In the genomic region with DNA sequence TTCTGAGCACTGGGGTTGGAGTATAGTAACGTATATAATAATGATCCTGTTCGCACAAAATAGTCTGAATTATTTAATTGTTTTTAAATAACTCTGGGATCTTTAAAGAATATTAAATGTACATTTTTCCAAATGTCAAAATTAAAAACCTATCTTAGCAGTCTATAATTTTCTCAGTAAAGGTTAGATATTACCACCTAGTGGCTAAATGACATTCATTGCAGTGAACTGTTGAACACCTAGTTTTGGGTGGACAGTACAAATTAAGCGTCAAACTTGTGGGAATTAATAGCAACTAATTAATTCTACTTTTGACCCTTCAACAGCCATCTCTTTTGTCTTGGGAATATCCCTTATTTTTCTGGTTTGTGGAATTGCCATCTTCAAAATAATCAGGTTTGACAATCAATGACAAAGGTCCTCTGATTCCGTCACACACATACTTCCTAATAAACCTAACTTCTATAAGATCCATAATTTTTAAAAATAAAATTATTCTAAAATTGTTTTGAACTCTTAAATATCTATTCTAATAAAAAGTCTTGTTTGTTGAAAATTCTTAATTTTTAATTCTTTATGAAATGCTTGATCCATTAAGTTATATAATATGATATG, we compare ENCODE assay signal across 10 cellular contexts.
DNase-seq lines count a peak whose midpoint lies in the region; ATAC-seq and TF ChIP-seq lines count a peak whose summit lies in the region.
"Had no signal": no experiment of that assay in that cellular context is flagged by ENCODE, and none has a peak within 500 bp of the region (broad histone marks: within the 10 kb centered on the region; RNA-seq: fewer than 3 reads in every experiment).

No MANE protein-coding gene starts in this region.

- CTCF ChIA-PET in OCI-LY7 (lab: Charles Lee; ENCODE audit: unreplicated experiment) = no interaction called here

- H3K9me2 ChIP-seq in OCI-LY7 (ENCODE audit: insufficient read depth, low read length) = no peaks in the 10 kb centered on the region

- H3K4me3 ChIP-seq in OCI-LY7 (ENCODE audit: low read depth, low read length, poor library complexity, severe bottlenecking) (no peak overlapping the region), fibroblast of mammary gland (ENCODE audit: control insufficient read depth, low read depth, low read length) (no peak overlapping the region), tibial artery (no peak overlapping the region)
- H3K4me3 ChIP-seq: BLaER1 treated with 17β-estradiol and CSF1 and Interleukin-3, amounts not matched to agents 10 nM and 100 nM had no signal

- peak; percentile 49 for TF ChIP-seq CTCF in OCI-LY7 (conservative IDR thresholded peaks at IDR 0.05; ENCODE audit: low read length)
- TF ChIP-seq CTCF in fibroblast of mammary gland (conservative IDR thresholded peaks at IDR 0.05; ENCODE audit: control insufficient read depth, insufficient read depth, low read depth, low read length) = peak; percentile 52
- peak; percentile 26 to 29 for TF ChIP-seq CTCF in tibial artery (IDR thresholded peaks at IDR 0.05)

- no peak overlapping the region for H3K4me2 ChIP-seq in OCI-LY7 (ENCODE audit: low read length)
- H3K4me2 ChIP-seq: BLaER1 treated with 17β-estradiol and CSF1 and Interleukin-3, amounts not matched to agents 10 nM and 100 nM had no signal

- DNase-seq in NOMO-1 (lab: John Stamatoyannopoulos, UW; ENCODE audit: unreplicated experiment in 2 of 2) (peak; percentile 35 to 71), NOMO-1 treated with dmso at 0.1 percent for 144 hours (lab: John Stamatoyannopoulos, UW; ENCODE audit: unreplicated experiment) (no peak), OCI-LY7 (ENCODE audit: low spot score) (no peak), fibroblast of mammary gland (ENCODE audit: low read depth) (peak; percentile 31), tibial artery (no peak), SKM-1 treated with dmso at 0.1 percent for 144 hours (lab: John Stamatoyannopoulos, UW; ENCODE audit: unreplicated experiment) (no peak), hypothalamus (lab: John Stamatoyannopoulos, UW) (no peak)
- DNase-seq: activated B cell treated with CpG ODN at 0.5 μM for 24 hours had no signal

- H3K9me3 ChIP-seq in OCI-LY7 (ENCODE audit: low read length) (no peaks in the 10 kb centered on the region), tibial artery (no peaks in the 10 kb centered on the region)
- H3K9me3 ChIP-seq: BLaER1 treated with 17β-estradiol and CSF1 and Interleukin-3, amounts not matched to agents 10 nM and 100 nM had no signal

- H4K20me1 ChIP-seq in OCI-LY7 (ENCODE audit: insufficient read depth, low read length) = no peaks in the 10 kb centered on the region
- H4K20me1 ChIP-seq: BLaER1 treated with 17β-estradiol and CSF1 and Interleukin-3, amounts not matched to agents 10 nM and 100 nM had no signal

- H3K27ac ChIP-seq in OCI-LY7 (ENCODE audit: low read depth, low read length, poor library complexity, severe bottlenecking) = no peak overlapping the region
- H3K27ac ChIP-seq in tibial artery = no peak overlapping the region
- H3K27ac ChIP-seq: BLaER1 treated with 17β-estradiol and CSF1 and Interleukin-3, amounts not matched to agents 10 nM and 100 nM had no signal

- H3K79me2 ChIP-seq in OCI-LY7 (ENCODE audit: insufficient read depth, low read depth, low read length) = no peaks in the 10 kb centered on the region

- H3K36me3 ChIP-seq in OCI-LY7 (ENCODE audit: insufficient read depth, low read length) = no peaks in the 10 kb centered on the region
- H3K36me3 ChIP-seq in tibial artery = no peaks in the 10 kb centered on the region
- H3K36me3 ChIP-seq: BLaER1 treated with 17β-estradiol and CSF1 and Interleukin-3, amounts not matched to agents 10 nM and 100 nM had no signal

- intact Hi-C loops in OCI-LY7 (cut with micrococcal nuclease; ENCODE audit: unreplicated experiment) = loop anchor here (5.0 kb wide), 1 partner anchor 1084 kb away; no protein-coding TSS in a partner anchor
- intact Hi-C loops in tibial artery (cut with DNase I; ENCODE audit: low total_unique reads) = loop anchor here (10.0 kb wide), 1 partner anchor 1046 kb away; no protein-coding TSS in a partner anchor

- H3K4me1 ChIP-seq in OCI-LY7 (ENCODE audit: insufficient read depth, low read length, poor library complexity, severe bottlenecking) = no peaks in the 10 kb centered on the region
- peaks cover 0 to 4% (median 0%) of the 10 kb centered on the region in 4 donors for H3K4me1 ChIP-seq in tibial artery

- no peak for ATAC-seq in GM18873 (IDR thresholded peaks at IDR 0.05; ENCODE audit: low FRiP score, unreplicated experiment)

- POLR2A ChIA-PET in OCI-LY7 (lab: Charles Lee) = interaction anchor here (1.1 kb wide), 1 partner anchor 11 kb away, joined by 3 read pairs; no protein-coding TSS in a partner anchor

- no peak overlapping the region for H2AFZ ChIP-seq in OCI-LY7 (ENCODE audit: low read length)

- BruUV-seq in OCI-LY7 (replicated peaks; lab: Mats Ljungman, UMichigan) = no TSS peak

- no peaks in the 10 kb centered on the region for H3K27me3 ChIP-seq in tibial artery
- H3K27me3 ChIP-seq: BLaER1 treated with 17β-estradiol and CSF1 and Interleukin-3, amounts not matched to agents 10 nM and 100 nM had no signal

Comparison
In these comparisons a context has a peak if more than half of its experiments do, and no peak if none do; other contexts are left out.
1. DNase-seq: peak in NOMO-1 (2 of 2) and fibroblast of mammary gland (single experiment); none in NOMO-1 treated with dmso at 0.1 percent for 144 hours (single experiment), OCI-LY7 (single experiment), tibial artery (0 of 2), SKM-1 treated with dmso at 0.1 percent for 144 hours (single experiment) and hypothalamus (0 of 51).
2. Peak in every context shown above with its lines, with median percentiles within 50 percentile points of each other: CTCF ChIP-seq.